1 cellular context compared by ENCODE assay signal in the genomic region with DNA sequence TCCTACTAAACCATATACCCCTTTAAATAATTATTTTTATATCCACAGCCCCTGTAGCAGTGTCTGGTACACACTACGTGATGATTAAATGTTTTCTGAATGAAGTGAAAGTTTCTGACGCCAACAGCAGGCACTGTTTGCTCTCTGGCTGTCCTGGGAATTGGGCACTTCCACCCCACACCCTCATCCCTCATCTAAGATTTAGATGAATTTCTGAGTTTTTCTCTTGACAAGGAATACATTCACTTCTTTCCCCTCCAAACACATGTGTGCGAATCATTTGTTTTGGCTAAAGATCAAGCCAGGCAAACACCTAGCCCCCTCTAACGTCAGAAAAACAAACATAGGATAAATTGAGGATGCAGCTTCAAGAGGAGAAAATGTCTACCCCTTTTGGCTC.
TF ChIP-seq lines count a peak whose summit lies in the region.

No MANE protein-coding gene starts in this region.

TF ChIP-seq in GM23338, 12 proteins besides CTCF, POLR2A, EP300 and RAD21 (continued from another document):
- TF ChIP-seq, protein P1, sequence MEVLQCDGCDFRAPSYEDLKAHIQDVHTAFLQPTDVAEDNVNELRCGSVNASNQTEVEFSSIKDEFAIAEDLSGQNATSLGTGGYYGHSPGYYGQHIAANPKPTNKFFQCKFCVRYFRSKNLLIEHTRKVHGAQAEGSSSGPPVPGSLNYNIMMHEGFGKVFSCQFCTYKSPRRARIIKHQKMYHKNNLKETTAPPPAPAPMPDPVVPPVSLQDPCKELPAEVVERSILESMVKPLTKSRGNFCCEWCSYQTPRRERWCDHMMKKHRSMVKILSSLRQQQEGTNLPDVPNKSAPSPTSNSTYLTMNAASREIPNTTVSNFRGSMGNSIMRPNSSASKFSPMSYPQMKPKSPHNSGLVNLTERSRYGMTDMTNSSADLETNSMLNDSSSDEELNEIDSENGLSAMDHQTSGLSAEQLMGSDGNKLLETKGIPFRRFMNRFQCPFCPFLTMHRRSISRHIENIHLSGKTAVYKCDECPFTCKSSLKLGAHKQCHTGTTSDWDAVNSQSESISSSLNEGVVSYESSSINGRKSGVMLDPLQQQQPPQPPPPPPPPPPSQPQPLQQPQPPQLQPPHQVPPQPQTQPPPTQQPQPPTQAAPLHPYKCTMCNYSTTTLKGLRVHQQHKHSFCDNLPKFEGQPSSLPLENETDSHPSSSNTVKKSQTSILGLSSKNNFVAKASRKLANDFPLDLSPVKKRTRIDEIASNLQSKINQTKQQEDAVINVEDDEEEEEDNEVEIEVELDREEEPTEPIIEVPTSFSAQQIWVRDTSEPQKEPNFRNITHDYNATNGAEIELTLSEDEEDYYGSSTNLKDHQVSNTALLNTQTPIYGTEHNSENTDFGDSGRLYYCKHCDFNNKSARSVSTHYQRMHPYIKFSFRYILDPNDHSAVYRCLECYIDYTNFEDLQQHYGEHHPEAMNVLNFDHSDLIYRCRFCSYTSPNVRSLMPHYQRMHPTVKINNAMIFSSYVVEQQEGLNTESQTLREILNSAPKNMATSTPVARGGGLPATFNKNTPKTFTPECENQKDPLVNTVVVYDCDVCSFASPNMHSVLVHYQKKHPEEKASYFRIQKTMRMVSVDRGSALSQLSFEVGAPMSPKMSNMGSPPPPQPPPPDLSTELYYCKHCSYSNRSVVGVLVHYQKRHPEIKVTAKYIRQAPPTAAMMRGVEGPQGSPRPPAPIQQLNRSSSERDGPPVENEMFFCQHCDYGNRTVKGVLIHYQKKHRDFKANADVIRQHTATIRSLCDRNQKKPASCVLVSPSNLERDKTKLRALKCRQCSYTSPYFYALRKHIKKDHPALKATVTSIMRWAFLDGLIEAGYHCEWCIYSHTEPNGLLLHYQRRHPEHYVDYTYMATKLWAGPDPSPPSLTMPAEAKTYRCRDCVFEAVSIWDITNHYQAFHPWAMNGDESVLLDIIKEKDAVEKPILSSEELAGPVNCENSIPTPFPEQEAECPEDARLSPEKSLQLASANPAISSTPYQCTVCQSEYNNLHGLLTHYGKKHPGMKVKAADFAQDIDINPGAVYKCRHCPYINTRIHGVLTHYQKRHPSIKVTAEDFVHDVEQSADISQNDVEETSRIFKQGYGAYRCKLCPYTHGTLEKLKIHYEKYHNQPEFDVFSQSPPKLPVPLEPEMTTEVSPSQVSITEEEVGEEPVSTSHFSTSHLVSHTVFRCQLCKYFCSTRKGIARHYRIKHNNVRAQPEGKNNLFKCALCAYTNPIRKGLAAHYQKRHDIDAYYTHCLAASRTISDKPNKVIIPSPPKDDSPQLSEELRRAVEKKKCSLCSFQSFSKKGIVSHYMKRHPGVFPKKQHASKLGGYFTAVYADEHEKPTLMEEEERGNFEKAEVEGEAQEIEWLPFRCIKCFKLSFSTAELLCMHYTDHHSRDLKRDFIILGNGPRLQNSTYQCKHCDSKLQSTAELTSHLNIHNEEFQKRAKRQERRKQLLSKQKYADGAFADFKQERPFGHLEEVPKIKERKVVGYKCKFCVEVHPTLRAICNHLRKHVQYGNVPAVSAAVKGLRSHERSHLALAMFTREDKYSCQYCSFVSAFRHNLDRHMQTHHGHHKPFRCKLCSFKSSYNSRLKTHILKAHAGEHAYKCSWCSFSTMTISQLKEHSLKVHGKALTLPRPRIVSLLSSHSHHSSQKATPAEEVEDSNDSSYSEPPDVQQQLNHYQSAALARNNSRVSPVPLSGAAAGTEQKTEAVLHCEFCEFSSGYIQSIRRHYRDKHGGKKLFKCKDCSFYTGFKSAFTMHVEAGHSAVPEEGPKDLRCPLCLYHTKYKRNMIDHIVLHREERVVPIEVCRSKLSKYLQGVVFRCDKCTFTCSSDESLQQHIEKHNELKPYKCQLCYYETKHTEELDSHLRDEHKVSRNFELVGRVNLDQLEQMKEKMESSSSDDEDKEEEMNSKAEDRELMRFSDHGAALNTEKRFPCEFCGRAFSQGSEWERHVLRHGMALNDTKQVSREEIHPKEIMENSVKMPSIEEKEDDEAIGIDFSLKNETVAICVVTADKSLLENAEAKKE (CRISPR knock-in tag; IDR thresholded peaks at IDR 0.05): no peak
